1 cellular context compared by ENCODE assay signal in the genomic region with DNA sequence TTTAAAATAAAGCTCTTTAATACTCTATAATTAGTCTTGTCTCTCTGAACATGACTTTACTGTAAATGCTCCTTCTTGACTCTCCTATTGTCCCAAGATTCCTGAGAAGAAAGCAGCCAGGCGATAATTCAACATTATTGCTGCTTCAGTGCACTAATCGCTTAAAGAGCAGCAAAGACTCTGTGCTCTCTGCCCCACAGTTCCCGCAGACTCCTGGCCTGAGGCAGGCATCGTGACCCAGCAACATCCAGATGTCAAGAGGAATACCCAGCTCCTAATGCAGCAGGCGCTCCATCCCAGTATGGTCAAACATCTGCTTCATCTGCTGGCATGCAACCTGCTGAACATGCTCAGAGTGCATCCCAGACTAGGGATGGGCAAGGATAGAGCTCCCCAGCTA.
A peak's percentile ranks its signal among the peaks of the same experiment; 100 is the strongest.
TF ChIP-seq lines count a peak whose summit lies in the region.

No MANE protein-coding gene starts in this region.

TF ChIP-seq in HEK293, 187 proteins besides CTCF, POLR2A, EP300 and RAD21 (continued from another document):
- TF ChIP-seq AEBP2 (tag by site-specific recombination; IDR thresholded peaks at IDR 0.05; ENCODE audit: borderline replicate concordance) = no peak
- TF ChIP-seq, protein P1, sequence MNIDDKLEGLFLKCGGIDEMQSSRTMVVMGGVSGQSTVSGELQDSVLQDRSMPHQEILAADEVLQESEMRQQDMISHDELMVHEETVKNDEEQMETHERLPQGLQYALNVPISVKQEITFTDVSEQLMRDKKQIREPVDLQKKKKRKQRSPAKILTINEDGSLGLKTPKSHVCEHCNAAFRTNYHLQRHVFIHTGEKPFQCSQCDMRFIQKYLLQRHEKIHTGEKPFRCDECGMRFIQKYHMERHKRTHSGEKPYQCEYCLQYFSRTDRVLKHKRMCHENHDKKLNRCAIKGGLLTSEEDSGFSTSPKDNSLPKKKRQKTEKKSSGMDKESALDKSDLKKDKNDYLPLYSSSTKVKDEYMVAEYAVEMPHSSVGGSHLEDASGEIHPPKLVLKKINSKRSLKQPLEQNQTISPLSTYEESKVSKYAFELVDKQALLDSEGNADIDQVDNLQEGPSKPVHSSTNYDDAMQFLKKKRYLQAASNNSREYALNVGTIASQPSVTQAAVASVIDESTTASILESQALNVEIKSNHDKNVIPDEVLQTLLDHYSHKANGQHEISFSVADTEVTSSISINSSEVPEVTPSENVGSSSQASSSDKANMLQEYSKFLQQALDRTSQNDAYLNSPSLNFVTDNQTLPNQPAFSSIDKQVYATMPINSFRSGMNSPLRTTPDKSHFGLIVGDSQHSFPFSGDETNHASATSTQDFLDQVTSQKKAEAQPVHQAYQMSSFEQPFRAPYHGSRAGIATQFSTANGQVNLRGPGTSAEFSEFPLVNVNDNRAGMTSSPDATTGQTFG (tag by site-specific recombination; IDR thresholded peaks at IDR 0.05; ENCODE audit: borderline replicate concordance) = no peak
- 0 out of 2 replicates have a peak, but pooled peaks have one; percentile 25 for TF ChIP-seq SCRT1 (tag by site-specific recombination; IDR thresholded peaks at IDR 0.05; ENCODE audit: borderline replicate concordance)
- TF ChIP-seq SP7 (tag by site-specific recombination; IDR thresholded peaks at IDR 0.05) = peak; percentile 56
- peak; percentile 81 for TF ChIP-seq ZNF394 (tag by site-specific recombination; IDR thresholded peaks at IDR 0.05; ENCODE audit: borderline replicate concordance)
